ENCODE assay signal across 21 cellular contexts in genomic region chr1:30541721-30542485, GRCh38.
"Had no signal": no experiment of that assay in that cellular context is flagged by ENCODE, and none has a peak within 500 bp of the region (broad histone marks: within the 10 kb centered on the region; RNA-seq: fewer than 3 reads in every experiment).

No MANE protein-coding gene starts in this region.

- H3K27me3 ChIP-seq: SJSA1 had no signal

- H3K27ac ChIP-seq: KMS-11, SJSA1, SK-N-MC had no signal

- H3K36me3 ChIP-seq: SJSA1 had no signal

- FAIRE-seq: RCC 7860 had no signal

- H3K4me3 ChIP-seq: SJSA1, SK-N-MC had no signal

- H3K4me1 ChIP-seq: SJSA1 had no signal

- H3K4me2 ChIP-seq: KMS-11 had no signal

- DNase-seq: IMR-90, Kasumi-1, MM.1S, NCI-H1092 treated with DMSO at 0.1 percent for 48 hours, NCI-H1436, NCI-H187, NCI-H2029, NCI-H2081 treated with DMSO at 0.1 percent for 48 hours, NCI-H2171, NCI-H226, NCI-H446, NCI-H510A, NCI-H524 treated with DMSO at 0.1 percent for 48 hours, NCI-H774, Right ventricle myocardium superior, RPMI8226, SIG-M5 had no signal

- H3K9me3 ChIP-seq: SJSA1 had no signal

- H3K9ac ChIP-seq: KMS-11 had no signal
